Comparison of ENCODE assay signal across 8 cellular contexts in genomic region chr19:10601999-10602329, GRCh38. TPM values are rescaled to one million over a fixed set of nuclear protein-coding genes. Genes with fewer than 3 reads are reported as not detected.
A peak's percentile ranks its signal among the peaks of the same experiment; 100 is the strongest.
DNase-seq lines count a peak whose midpoint lies in the region; TF ChIP-seq lines count a peak whose summit lies in the region.
"Had no signal": no experiment of that assay in that cellular context is flagged by ENCODE, and none has a peak within 500 bp of the region (broad histone marks: within the 10 kb centered on the region; RNA-seq: fewer than 3 reads in every experiment).

No MANE protein-coding gene starts in this region.

- peak overlapping the region; percentile 50 to 79 for H3K4me3 Mint-ChIP-seq in H9
- peak overlapping the region; percentile 73 for H3K4me3 Mint-ChIP-seq in endodermal cell

- TF ChIP-seq CTCF in H9 (conservative IDR thresholded peaks at IDR 0.05) (no peak), PC-9 (conservative IDR thresholded peaks at IDR 0.05) (no peak), endodermal cell (conservative IDR thresholded peaks at IDR 0.05) (no peak)

- H3K79me2 ChIP-seq in H9 (ENCODE audit: insufficient read depth, low read length) (no peaks in the 10 kb centered on the region; the same call in 1 of the 2 replicates), PC-9 (ENCODE audit: low read depth) (peaks cover 6% of the 10 kb centered on the region; the same call in 1 of the 2 replicates)

- H3K23ac ChIP-seq in H9 (ENCODE audit: insufficient read length, low read depth, low read length): no peak overlapping the region

- intact Hi-C loops in PC-9 (cut with micrococcal nuclease; ENCODE audit: unreplicated experiment): loop anchor here (2.0 kb wide), 2 partner anchors 15 to 23 kb away; partner anchors contain the start of genes AP1M2 and SLC44A2

- H4K91ac ChIP-seq in H9 (ENCODE audit: insufficient read length, low read depth, low read length): no peak overlapping the region

- H3K27me3 ChIP-seq in H9 (ENCODE audit: insufficient read depth, low read length): no peaks in the 10 kb centered on the region
- no peaks in the 10 kb centered on the region for H3K27me3 ChIP-seq in PC-9 (ENCODE audit: insufficient read depth, low read depth)
- H3K27me3 ChIP-seq in endodermal cell (ENCODE audit: control insufficient read depth, insufficient read depth, low read length, poor library complexity, severe bottlenecking): no peaks in the 10 kb centered on the region
- H3K27me3 ChIP-seq: pancreas had no signal

- H2AFZ ChIP-seq in H9 (ENCODE audit: low read length) (no peak overlapping the region), PC-9 (no peak overlapping the region)

- H3K4ac ChIP-seq in H9 (ENCODE audit: low read depth, low read length): no peak overlapping the region

- H3T11ph ChIP-seq in H9 (ENCODE audit: low read length): no peak overlapping the region

- H3K9ac ChIP-seq in H9 (ENCODE audit: extremely low read depth, insufficient read length, low read length): no peak overlapping the region
- no peak overlapping the region for H3K9ac ChIP-seq in endodermal cell (ENCODE audit: extremely low read depth, low read length, poor library complexity, severe bottlenecking)

- no peak overlapping the region for H3K27ac Mint-ChIP-seq in H9
- no peak overlapping the region for H3K27ac Mint-ChIP-seq in endodermal cell

- H3K23me2 ChIP-seq in H9 (ENCODE audit: insufficient read length, low read depth, low read length, poor library complexity, severe bottlenecking): peaks cover 11% of the 10 kb centered on the region

- CTCF ChIA-PET in PC-9 (lab: Charles Lee): interaction anchor here (0.6 to 2.1 kb wide), 4 partner anchors 14 to 124 kb away, joined by 5 to 17 read pairs (median 11); no protein-coding TSS in a partner anchor

- H4K8ac ChIP-seq in H9 (replicated peaks; ENCODE audit: insufficient read length, low read depth, low read length): no peak overlapping the region

- no peaks in the 10 kb centered on the region for H3K9me3 ChIP-seq in H9 (ENCODE audit: control insufficient read depth, low read depth, low read length)
- H3K9me3 ChIP-seq in PC-9 (ENCODE audit: insufficient read depth, low read depth): no peaks in the 10 kb centered on the region
- H3K9me3 ChIP-seq in endodermal cell (ENCODE audit: control insufficient read depth, low read length): no peaks in the 10 kb centered on the region
- H3K9me3 ChIP-seq: pancreas had no signal

- WGBS in H9 (ENCODE audit: extremely low coverage, insufficient read length, low lambda C conversion rate): no CpG with 5 or more reads among the region's 7 CpGs
- 32 to 41% methylated on average over 5 to 7 of the region's 7 CpGs for WGBS in endodermal cell (ENCODE audit: insufficient coverage in 1 of 2, insufficient read length in 1 of 2), 2 experiments

- POLR2A ChIA-PET in PC-9 (lab: Charles Lee; ENCODE audit: unreplicated experiment): interaction anchor here (0.6 to 0.7 kb wide), 4 partner anchors 16 to 1211 kb away, joined by 3 to 17 read pairs (median 4); no protein-coding TSS in a partner anchor

- no peaks in the 10 kb centered on the region for H3K9me2 ChIP-seq in PC-9 (ENCODE audit: insufficient read depth)

- no peak overlapping the region for H3K18ac ChIP-seq in H9 (ENCODE audit: insufficient read length, low read depth, low read length)

- no peak overlapping the region for H2BK20ac ChIP-seq in H9 (ENCODE audit: low read depth, low read length, poor library complexity, severe bottlenecking)

- no peak overlapping the region for H2AK5ac ChIP-seq in H9 (ENCODE audit: insufficient read length, low read length)

- no peaks in the 10 kb centered on the region for H3K79me1 ChIP-seq in H9 (ENCODE audit: insufficient read depth, low read depth, low read length, poor library complexity, severe bottlenecking)

- H3K14ac ChIP-seq in H9 (ENCODE audit: insufficient read depth, low read length): no peak overlapping the region

- H4K20me1 ChIP-seq in H9 (ENCODE audit: control insufficient read depth, insufficient read depth, insufficient read length): no peaks in the 10 kb centered on the region
- no peaks in the 10 kb centered on the region for H4K20me1 ChIP-seq in PC-9 (ENCODE audit: insufficient read depth)

- no TSS peak for BruUV-seq in PC-9 (replicated peaks; lab: Mats Ljungman, UMichigan)

- DNase-seq in H9 (no peak), PC-9 (no peak), endodermal cell (no peak), skeletal muscle cell (ENCODE audit: low read depth) (no peak), H4 (ENCODE audit: low spot score) (no peak), CD1c-positive myeloid dendritic cell (ENCODE audit: extremely low spot score) (no peak), OCI-M2 (lab: John Stamatoyannopoulos, UW; ENCODE audit: unreplicated experiment) (no peak)

- H3K4me1 ChIP-seq in H9 (ENCODE audit: insufficient read depth, low read length) (no peaks in the 10 kb centered on the region), PC-9 (replicated peaks; ENCODE audit: insufficient read depth) (peaks cover 31% of the 10 kb centered on the region), endodermal cell (ENCODE audit: control insufficient read depth, insufficient read depth, low read length) (peaks cover 14% of the 10 kb centered on the region)

- no peak overlapping the region for H2BK5ac ChIP-seq in H9 (ENCODE audit: insufficient read length, low read length)

- no peak overlapping the region for H4K5ac ChIP-seq in H9 (ENCODE audit: insufficient read length, low read depth, low read length)

- peaks cover 16 to 18% of the 10 kb centered on the region in 2 experiments for H3K4me1 Mint-ChIP-seq in H9
- peaks cover 14% of the 10 kb centered on the region for H3K4me1 Mint-ChIP-seq in endodermal cell

- peaks cover 33% of the 10 kb centered on the region for H3F3A ChIP-seq in PC-9 (ENCODE audit: insufficient read depth, low read depth)

- H3K56ac ChIP-seq in H9 (ENCODE audit: insufficient read length, low read depth, low read length): no peak overlapping the region

- H2BK15ac ChIP-seq in H9 (ENCODE audit: low read depth, low read length): no peak overlapping the region

- H3K36me3 ChIP-seq in PC-9 (ENCODE audit: low read depth) (no peaks in the 10 kb centered on the region), endodermal cell (ENCODE audit: control insufficient read depth, insufficient read depth, low read length) (no peaks in the 10 kb centered on the region)
- H3K36me3 ChIP-seq: pancreas had no signal

- H3K27me3 Mint-ChIP-seq in H9 (ENCODE audit: low read depth) (peaks cover 9% of the 10 kb centered on the region), endodermal cell (ENCODE audit: insufficient read depth) (peaks cover 10% of the 10 kb centered on the region)

- no peak overlapping the region for H2BK120ac ChIP-seq in H9 (ENCODE audit: low read depth, low read length, poor library complexity, severe bottlenecking)

- H3K36me3 Mint-ChIP-seq in H9 (ENCODE audit: insufficient read depth in 1 of 3, low read depth in 3 of 3): no peaks in the 10 kb centered on the region; a peak in 1 of 7 replicates
- H3K36me3 Mint-ChIP-seq in endodermal cell (ENCODE audit: low read depth): no peaks in the 10 kb centered on the region

- H3K27ac ChIP-seq in H9 (ENCODE audit: insufficient read length, low read depth, low read length) (no peak overlapping the region), PC-9 (no peak overlapping the region), endodermal cell (ENCODE audit: low read depth, low read length) (no peak overlapping the region)

- H3K4me3 ChIP-seq in PC-9: no peak overlapping the region
- H3K4me3 ChIP-seq in endodermal cell (ENCODE audit: low read length): no peak overlapping the region
- peak overlapping the region; percentile 18 for H3K4me3 ChIP-seq in skeletal muscle cell (ENCODE audit: low read depth, low read length)

- H2BK12ac ChIP-seq in H9 (ENCODE audit: insufficient read length, low read depth, low read length): no peak overlapping the region

- H3K4me2 ChIP-seq in H9 (ENCODE audit: insufficient read depth, insufficient read length, low read length) (no peak overlapping the region), PC-9 (peak overlapping the region; percentile 52; the same call in 1 of the 2 replicates)

- H3K9me3 Mint-ChIP-seq in H9: no peaks in the 10 kb centered on the region
- H3K9me3 Mint-ChIP-seq in endodermal cell: no peaks in the 10 kb centered on the region

RNA-seq across cellular contexts. Expression of gene AP1M2, which starts 14.9 kb away (rescaled TPM):
- total RNA-seq in H9 (2021) (146 and 150 TPM in 2 replicates), PC-9 (2021) (94.5 and 126 TPM in 2 replicates), endodermal cell (100 to 1,000 TPM; 132 to 146 TPM)
- polyA plus RNA-seq in endodermal cell (2013, experiment 1 of 2): 4.8 TPM
- polyA plus RNA-seq in endodermal cell (2013, experiment 2 of 2): 4.2 TPM
- 7.8 and 14.8 TPM in 2 replicates for total RNA-seq in H4 (2014; rRNA removed; shearing (Covaris generic))

RNA-seq across cellular contexts. Expression of gene SLC44A2, which starts 23.4 kb away (rescaled TPM):
- 111 and 121 TPM in 2 replicates for total RNA-seq in H9 (2021)
- total RNA-seq in PC-9 (2021): 205 and 239 TPM in 2 replicates
- 100 to 1,000 TPM; 106 to 240 TPM for total RNA-seq in endodermal cell
- 160 TPM for polyA plus RNA-seq in endodermal cell (2013, experiment 1 of 2)
- 130 TPM for polyA plus RNA-seq in endodermal cell (2013, experiment 2 of 2)
- total RNA-seq in H4 (2014; rRNA removed; shearing (Covaris generic)): 9.9 and 11.8 TPM in 2 replicates

RNA-seq across cellular contexts. Expression of gene CDKN2D, which starts 33.2 kb away (rescaled TPM):
- total RNA-seq in H9 (2021): 2.8 and 3.7 TPM in 2 replicates
- 8.3 and 10.1 TPM in 2 replicates for total RNA-seq in PC-9 (2021)
- total RNA-seq in endodermal cell: 1 to 10 TPM; 3.5 to 4.6 TPM
- 20.0 TPM for polyA plus RNA-seq in endodermal cell (2013, experiment 1 of 2)
- 18.2 TPM for polyA plus RNA-seq in endodermal cell (2013, experiment 2 of 2)
- total RNA-seq in H4 (2014; rRNA removed; shearing (Covaris generic)): 3.2 and 5.2 TPM in 2 replicates

RNA-seq across cellular contexts. Expression of gene KRI1, which starts 36.2 kb away (rescaled TPM):
- 57.4 and 63.8 TPM in 2 replicates for total RNA-seq in H9 (2021)
- total RNA-seq in PC-9 (2021): 24.5 and 27.0 TPM in 2 replicates
- 10 to 100 TPM; 45.2 to 47.7 TPM for total RNA-seq in endodermal cell
- polyA plus RNA-seq in endodermal cell (2013, experiment 1 of 2): 29.4 TPM
- 27.3 TPM for polyA plus RNA-seq in endodermal cell (2013, experiment 2 of 2)
- total RNA-seq in H4 (2014; rRNA removed; shearing (Covaris generic)): 7.7 and 8.3 TPM in 2 replicates

RNA-seq across cellular contexts. Expression of gene ILF3, which starts 52.2 kb away (rescaled TPM):
- total RNA-seq in H9 (2021): 787 and 841 TPM in 2 replicates
- total RNA-seq in PC-9 (2021): 242 and 326 TPM in 2 replicates
- total RNA-seq in endodermal cell: 100 to 1,000 TPM; 625 to 629 TPM
- polyA plus RNA-seq in endodermal cell (2013, experiment 1 of 2): 488 TPM
- 451 TPM for polyA plus RNA-seq in endodermal cell (2013, experiment 2 of 2)
- total RNA-seq in H4 (2014; rRNA removed; shearing (Covaris generic)): 107 and 109 TPM in 2 replicates
